Comparison of ENCODE assay signal across 8 cellular contexts in genomic region chr19:42480335-42481095, GRCh38. TPM values are rescaled to one million over a fixed set of nuclear protein-coding genes. Genes with fewer than 3 reads are reported as not detected.
DNase-seq lines count a peak whose midpoint lies in the region; ATAC-seq, FAIRE-seq and TF ChIP-seq lines count a peak whose summit lies in the region.

No MANE protein-coding gene starts in this region.

- H3K9me1 ChIP-seq in K562 (ENCODE audit: control insufficient read depth, insufficient read depth, low read length), result no peaks in the 10 kb centered on the region

- H3K36me3 Mint-ChIP-seq in natural killer cell treated with Interleukin-12 subunit alpha and Interleukin-12 subunit beta and Interleukin-15 and Interleukin-18, amount 100 ng/mL, for 72 hours, result no peaks in the 10 kb centered on the region

- in situ Hi-C loops in K562 (cut with MboI), result no loop called here

- H3K27ac ChIP-seq in OCI-LY7 (ENCODE audit: low read depth, low read length, poor library complexity, severe bottlenecking) (no peak overlapping the region), K562 (ENCODE audit: extremely low read depth, low read depth, low read length) (no peak overlapping the region)

- H3K9ac ChIP-seq in K562 (ENCODE audit: insufficient read depth in 1 of 2, low read depth in 2 of 2, low read length in 2 of 2), result no peak overlapping the region

- H3K4me1 Mint-ChIP-seq in natural killer cell treated with Interleukin-12 subunit alpha and Interleukin-12 subunit beta and Interleukin-15 and Interleukin-18, amount 100 ng/mL, for 72 hours (ENCODE audit: low read depth in 2 of 2), result peaks cover 15 to 31% of the 10 kb centered on the region in 2 donors

- H3K4me2 ChIP-seq in OCI-LY7 (ENCODE audit: low read length) (peak overlapping the region; percentile 59), K562 (ENCODE audit: insufficient read depth, low read length) (no peak overlapping the region)

- WGBS in K562 (ENCODE audit: insufficient coverage, low coverage, missing lambda C conversion rate), result under 1% methylated on average over 7 of the region's 7 CpGs

- TF ChIP-seq POLR2A in K562 (conservative IDR thresholded peaks at IDR 0.05), result no peak

- CTCF ChIA-PET in OCI-LY7 (lab: Charles Lee; ENCODE audit: unreplicated experiment) (no interaction called here), K562 (lab: Yijun Ruan, JAX; ENCODE audit: low intra/inter-chr PET ratio) (no interaction called here)

- POLR2A ChIA-PET in OCI-LY7 (lab: Charles Lee) (no interaction called here), K562 (lab: Yijun Ruan, JAX) (interaction anchor here (1.0 kb wide), 1 partner anchor 14 kb away, joined by 3 read pairs; no protein-coding TSS in a partner anchor)

- no peaks in the 10 kb centered on the region for H4K20me1 ChIP-seq in OCI-LY7 (ENCODE audit: insufficient read depth, low read length)
- H4K20me1 ChIP-seq in K562 (replicated peaks; ENCODE audit: control insufficient read depth, insufficient read depth, low read length), result no peaks in the 10 kb centered on the region

- H3K4me3 ChIP-seq in OCI-LY7 (ENCODE audit: low read depth, low read length, poor library complexity, severe bottlenecking) (no peak overlapping the region), K562 (no peak overlapping the region)

- TF ChIP-seq RAD21 in K562 (CRISPR knock-in tag; conservative IDR thresholded peaks at IDR 0.05 in 1 of 2, IDR thresholded peaks at IDR 0.05 in 1 of 2), result no peak

- H3K27me3 Mint-ChIP-seq in natural killer cell treated with Interleukin-12 subunit alpha and Interleukin-12 subunit beta and Interleukin-15 and Interleukin-18, amount 100 ng/mL, for 72 hours, result no peaks in the 10 kb centered on the region

- DNase-seq in OCI-LY7 (ENCODE audit: low spot score), result no peak
- DNase-seq in K562 (ENCODE audit: extremely low read depth in 1 of 4, low spot score in 3 of 4), result no peak
- no peak for DNase-seq in natural killer cell treated with Interleukin-12 subunit alpha and Interleukin-12 subunit beta and Interleukin-15 and Interleukin-18, amount 100 ng/mL, for 72 hours (ENCODE audit: low spot score)
- no peak for DNase-seq in KG1 (lab: John Stamatoyannopoulos, UW)
- DNase-seq in NCI-H1694 treated with DMSO at 0.1 percent for 48 hours (lab: John Stamatoyannopoulos, UW), result no peak
- no peak for DNase-seq in inferior parietal cortex (ENCODE audit: extremely low spot score)

- FAIRE-seq in G401.6 (lab: Jason Lieb, UNC) (peak; percentile 21), K562 (lab: Jason Lieb, UNC) (no peak)

- peaks cover 4 to 5% of the 10 kb centered on the region in 2 experiments; a peak in 3 of 5 replicates for H3K27me3 ChIP-seq in K562 (ENCODE audit: control insufficient read depth in 2 of 2, insufficient read depth in 2 of 2, low read length in 2 of 2)

- intact Hi-C loops in OCI-LY7 (cut with micrococcal nuclease; ENCODE audit: unreplicated experiment) (no loop called here), K562 (cut with micrococcal nuclease) (no loop called here)

- no peak for TF ChIP-seq EP300 in K562 (IDR thresholded peaks at IDR 0.05; ENCODE audit: low read length)

- peak overlapping the region; percentile 76 for H3K4me3 Mint-ChIP-seq in natural killer cell treated with Interleukin-12 subunit alpha and Interleukin-12 subunit beta and Interleukin-15 and Interleukin-18, amount 100 ng/mL, for 72 hours

- TF ChIP-seq CTCF in OCI-LY7 (conservative IDR thresholded peaks at IDR 0.05; ENCODE audit: low read length) (no peak), K562 (IDR thresholded peaks at IDR 0.05 in 2 of 3, conservative IDR thresholded peaks at IDR 0.05 in 1 of 3; ENCODE audit: insufficient read depth in 2 of 3, low read depth in 1 of 3, low read length in 3 of 3) (no peak)

- BruUV-seq in OCI-LY7 (replicated peaks; lab: Mats Ljungman, UMichigan), result no TSS peak
- BruUV-seq in K562 (replicated peaks; lab: Mats Ljungman, UMichigan), result no TSS peak

- H3K4me1 ChIP-seq in OCI-LY7 (ENCODE audit: insufficient read depth, low read length, poor library complexity, severe bottlenecking) (peaks cover 19% of the 10 kb centered on the region), K562 (replicated peaks in 1 of 2; ENCODE audit: control insufficient read depth in 2 of 2, insufficient read depth in 2 of 2, low read length in 2 of 2) (no peaks in the 10 kb centered on the region)

- H3K79me2 ChIP-seq in OCI-LY7 (ENCODE audit: insufficient read depth, low read depth, low read length) (no peaks in the 10 kb centered on the region), K562 (ENCODE audit: control insufficient read depth, insufficient read depth, low read length) (no peaks in the 10 kb centered on the region)

- H3K27ac Mint-ChIP-seq in natural killer cell treated with Interleukin-12 subunit alpha and Interleukin-12 subunit beta and Interleukin-15 and Interleukin-18, amount 100 ng/mL, for 72 hours, result peak overlapping the region; percentile 77 to 82

- H3K36me3 ChIP-seq in OCI-LY7 (ENCODE audit: insufficient read depth, low read length), result no peaks in the 10 kb centered on the region
- no peaks in the 10 kb centered on the region for H3K36me3 ChIP-seq in K562 (ENCODE audit: control insufficient read depth, insufficient read depth, low read length)

- H3K9me2 ChIP-seq in OCI-LY7 (ENCODE audit: insufficient read depth, low read length), result no peaks in the 10 kb centered on the region

- peak overlapping the region; percentile 78 for H2AFZ ChIP-seq in OCI-LY7 (ENCODE audit: low read length)
- H2AFZ ChIP-seq in K562 (ENCODE audit: low read depth, low read length), result no peak overlapping the region

- ATAC-seq in K562, result no peak
- ATAC-seq in natural killer cell treated with Interleukin-12 subunit alpha and Interleukin-12 subunit beta and Interleukin-15 and Interleukin-18, amount 100 ng/mL, for 72 hours, result peak; percentile 80 to 91
- no peak for ATAC-seq in GM18502 (IDR thresholded peaks at IDR 0.05; ENCODE audit: poor library complexity, unreplicated experiment)

- H3K9me3 ChIP-seq in OCI-LY7 (ENCODE audit: low read length), result no peaks in the 10 kb centered on the region
- no peaks in the 10 kb centered on the region for H3K9me3 ChIP-seq in K562 (replicated peaks; ENCODE audit: control insufficient read depth, insufficient read depth, low read depth, low read length)

- no peaks in the 10 kb centered on the region for H3K9me3 Mint-ChIP-seq in natural killer cell treated with Interleukin-12 subunit alpha and Interleukin-12 subunit beta and Interleukin-15 and Interleukin-18, amount 100 ng/mL, for 72 hours

RNA-seq across cellular contexts. Expression of gene CXCL17, which starts 37.8 kb away (rescaled TPM):
- not detected in 2 replicates for total RNA-seq in OCI-LY7 (2014; rRNA removed; shearing (Covaris generic))
- not detected in 2 replicates for total RNA-seq in OCI-LY7 (2022)
- total RNA-seq in K562 (2011; cell fraction: chromatin; rRNA removed; ENCODE audit: low replicate concordance), result not detected in 2 replicates
- not detected in 2 replicates for total RNA-seq in K562 (2011; cell fraction: nucleolus; rRNA removed)
- total RNA-seq in K562 (2011; cell fraction: nucleoplasm; rRNA removed), result not detected in 2 replicates
- total RNA-seq in K562 (2014; rRNA removed), result not detected in 2 replicates
- not detected in 2 replicates for total RNA-seq in K562 (2014; rRNA removed; fragmentation: Illumina TruSeq; extraction: Trizol)
- not detected in 2 replicates for total RNA-seq in K562 (2015; rRNA removed; fragmentation: Illumina TruSeq; extraction: Trizol)
- total RNA-seq in K562 (2021), result not detected in 2 replicates
- polyA plus RNA-seq in K562 (2011; rRNA removed), result not detected in 2 replicates
- polyA plus RNA-seq in K562 (2011; cell fraction: cytosol; rRNA removed), result not detected in 2 replicates
- not detected in 2 replicates for polyA plus RNA-seq in K562 (2011; cell fraction: nucleus; rRNA removed)
- 0.14 and 0.19 TPM in 2 replicates for polyA plus RNA-seq in K562 (2012)
- 0.10 TPM in 1 of 2 replicates, not detected in the other for polyA plus RNA-seq in K562 (2014; fragmentation: Illumina TruSeq; extraction: Trizol)
- polyA plus RNA-seq in K562 (2014; fragmentation: Nextera tagmentation; extraction: Ambion mirVana), result under 1 TPM in 1 of 2 experiments, not detected in 1; 0.15 TPM
- not detected in 2 replicates for polyA plus RNA-seq in K562 (2014; rRNA removed)
- not detected in 2 replicates for polyA minus RNA-seq in K562 (2011; rRNA and poly(A)+ RNA removed)
- polyA minus RNA-seq in K562 (2011; cell fraction: cytosol; rRNA and poly(A)+ RNA removed), result not detected in 2 replicates
- not detected in 2 replicates for polyA minus RNA-seq in K562 (2011; cell fraction: nucleus; rRNA and poly(A)+ RNA removed)
- not detected for total RNA-seq in natural killer cell treated with Interleukin-12 subunit alpha and Interleukin-12 subunit beta and Interleukin-15 and Interleukin-18, amount 100 ng/mL, for 72 hours

RNA-seq across cellular contexts. Expression of gene CEACAM1, which starts 47.8 kb away (rescaled TPM):
- total RNA-seq in OCI-LY7 (2014; rRNA removed; shearing (Covaris generic)), result 0.50 and 0.77 TPM in 2 replicates
- 1.5 and 2.3 TPM in 2 replicates for total RNA-seq in OCI-LY7 (2022)
- total RNA-seq in K562 (2011; cell fraction: chromatin; rRNA removed; ENCODE audit: low replicate concordance), result 0.40 and 0.42 TPM in 2 replicates
- 0.39 and 0.50 TPM in 2 replicates for total RNA-seq in K562 (2011; cell fraction: nucleolus; rRNA removed)
- 0.69 TPM in 1 of 2 replicates, not detected in the other for total RNA-seq in K562 (2011; cell fraction: nucleoplasm; rRNA removed)
- 0.05 TPM in 1 of 2 replicates, not detected in the other for total RNA-seq in K562 (2014; rRNA removed)
- 0.11 TPM in 1 of 2 replicates, not detected in the other for total RNA-seq in K562 (2014; rRNA removed; fragmentation: Illumina TruSeq; extraction: Trizol)
- total RNA-seq in K562 (2015; rRNA removed; fragmentation: Illumina TruSeq; extraction: Trizol), result 0.04 and 0.15 TPM in 2 replicates
- 0.16 and 0.36 TPM in 2 replicates for total RNA-seq in K562 (2021)
- polyA plus RNA-seq in K562 (2011; rRNA removed), result 0.15 TPM in 1 of 2 replicates, not detected in the other
- polyA plus RNA-seq in K562 (2011; cell fraction: cytosol; rRNA removed), result 0.04 TPM in 1 of 2 replicates, not detected in the other
- polyA plus RNA-seq in K562 (2011; cell fraction: nucleus; rRNA removed), result 0.28 TPM in 1 of 2 replicates, not detected in the other
- polyA plus RNA-seq in K562 (2012), result 0.62 and 2.0 TPM in 2 replicates
- 0.12 TPM in 1 of 2 replicates, not detected in the other for polyA plus RNA-seq in K562 (2014; fragmentation: Illumina TruSeq; extraction: Trizol)
- under 1 TPM in 1 of 2 experiments, not detected in 1; 0.10 TPM for polyA plus RNA-seq in K562 (2014; fragmentation: Nextera tagmentation; extraction: Ambion mirVana)
- 0.05 and 0.77 TPM in 2 replicates for polyA plus RNA-seq in K562 (2014; rRNA removed)
- not detected in 2 replicates for polyA minus RNA-seq in K562 (2011; rRNA and poly(A)+ RNA removed)
- polyA minus RNA-seq in K562 (2011; cell fraction: cytosol; rRNA and poly(A)+ RNA removed), result 1.2 TPM in 1 of 2 replicates, not detected in the other
- 0.13 TPM in 1 of 2 replicates, not detected in the other for polyA minus RNA-seq in K562 (2011; cell fraction: nucleus; rRNA and poly(A)+ RNA removed)
- 1 to 10 TPM; 2.8 to 6.4 TPM for total RNA-seq in natural killer cell treated with Interleukin-12 subunit alpha and Interleukin-12 subunit beta and Interleukin-15 and Interleukin-18, amount 100 ng/mL, for 72 hours

RNA-seq across cellular contexts. Expression of gene LIPE, which starts 53.3 kb away (rescaled TPM):
- total RNA-seq in OCI-LY7 (2014; rRNA removed; shearing (Covaris generic)), result 11.5 and 21.2 TPM in 2 replicates
- total RNA-seq in OCI-LY7 (2022) (35.6 and 39.3 TPM in 2 replicates), K562 (2014; rRNA removed) (not detected in 2 replicates), K562 (2014; rRNA removed; fragmentation: Illumina TruSeq; extraction: Trizol) (not detected in 2 replicates), K562 (2015; rRNA removed; fragmentation: Illumina TruSeq; extraction: Trizol) (not detected in 2 replicates), K562 (2021) (0.22 and 0.27 TPM in 2 replicates)
- not detected in 2 replicates for total RNA-seq in K562 (2011; cell fraction: chromatin; rRNA removed; ENCODE audit: low replicate concordance)
- total RNA-seq in K562 (2011; cell fraction: nucleolus; rRNA removed), result not detected in 2 replicates
- total RNA-seq in K562 (2011; cell fraction: nucleoplasm; rRNA removed), result not detected in 2 replicates
- polyA plus RNA-seq in K562 (2011; rRNA removed) (not detected in 2 replicates), K562 (2014; fragmentation: Illumina TruSeq; extraction: Trizol) (not detected in 2 replicates), K562 (2014; fragmentation: Nextera tagmentation; extraction: Ambion mirVana) (not detected), K562 (2014; rRNA removed) (not detected in 2 replicates)
- not detected in 2 replicates for polyA plus RNA-seq in K562 (2011; cell fraction: cytosol; rRNA removed)
- polyA plus RNA-seq in K562 (2011; cell fraction: nucleus; rRNA removed), result not detected in 2 replicates
- polyA plus RNA-seq in K562 (2012), result 0.05 and 0.43 TPM in 2 replicates
- polyA minus RNA-seq in K562 (2011; rRNA and poly(A)+ RNA removed), result not detected in 2 replicates
- not detected in 2 replicates for polyA minus RNA-seq in K562 (2011; cell fraction: cytosol; rRNA and poly(A)+ RNA removed)
- not detected in 2 replicates for polyA minus RNA-seq in K562 (2011; cell fraction: nucleus; rRNA and poly(A)+ RNA removed)
- 10 to 100 TPM; 25.1 to 31.5 TPM for total RNA-seq in natural killer cell treated with Interleukin-12 subunit alpha and Interleukin-12 subunit beta and Interleukin-15 and Interleukin-18, amount 100 ng/mL, for 72 hours

Comparison
In these comparisons a context has a peak if more than half of its experiments do, and no peak if none do; other contexts are left out.
1. ATAC-seq: peak in natural killer cell treated with Interleukin-12 subunit alpha and Interleukin-12 subunit beta and Interleukin-15 and Interleukin-18, amount 100 ng/mL, for 72 hours (2 of 2); none in K562 (single experiment) and GM18502 (single experiment).
2. RNA of gene LIPE, which starts 53.3 kb away (total RNA-seq): 11.5 to 39.3 TPM in OCI-LY7 and 25.1 to 31.5 TPM in natural killer cell treated with Interleukin-12 subunit alpha and Interleukin-12 subunit beta and Interleukin-15 and Interleukin-18, amount 100 ng/mL, for 72 hours; 0.22 to 0.27 TPM in K562; every median in the first group is over 4 times any median in the second.